In genomic region chr3:83496459-83496858, GRCh38 we compare ENCODE assay signal across 27 cellular contexts.
"Had no signal": no experiment of that assay in that cellular context is flagged by ENCODE, and none has a peak within 500 bp of the region (broad histone marks: within the 10 kb centered on the region; RNA-seq: fewer than 3 reads in every experiment).

No MANE protein-coding gene starts in this region.

- H3K27ac ChIP-seq: adrenal gland, body of pancreas, cardiac muscle cell, colonic mucosa had no signal

- H3K4me3 ChIP-seq: adrenal gland, body of pancreas, cardiac muscle cell, colonic mucosa had no signal

- H3K9me3 ChIP-seq: adrenal gland, body of pancreas, colonic mucosa had no signal

- H3K27me3 ChIP-seq: adrenal gland, body of pancreas, cardiac muscle cell, colonic mucosa had no signal

- H3K36me3 ChIP-seq: adrenal gland, cardiac muscle cell, colonic mucosa had no signal

- ATAC-seq: activated CD4-positive, alpha-beta T cell treated with anti-CD3 and anti-CD28 coated beads for 36 hours; activated CD8-positive, alpha-beta memory T cell treated with anti-CD3 and anti-CD28 coated beads, Interleukin-2, amount 10 ng/mL, durations not matched to agents 7 days and 5 days; activated CD8-positive, alpha-beta T cell treated with anti-CD3 and anti-CD28 coated beads, Interleukin-2, amount 10 ng/mL, durations not matched to agents 7 days and 5 days; activated naive CD8-positive, alpha-beta T cell treated with anti-CD3 and anti-CD28 coated beads, Interleukin-2, amount 50 U/mL, for 24 hours; body of pancreas; esophagus mucosa had no signal

- H3K4me1 ChIP-seq: adrenal gland, body of pancreas, colonic mucosa had no signal

- DNase-seq: activated CD4-positive, alpha-beta memory T cell treated with anti-CD3 and anti-CD28 coated beads for 36 hours; activated CD4-positive, alpha-beta T cell treated with anti-CD3 and anti-CD28 coated beads for 36 hours; activated CD4-positive, alpha-beta T cell treated with anti-CD3 and anti-CD28 coated beads, Interleukin-2, amount 10 ng/mL, durations not matched to agents 24 days and 14 days; activated CD4-positive, CD25-positive, alpha-beta regulatory T cell; activated CD4-positive, CD25-positive, alpha-beta regulatory T cell treated with anti-CD3 and anti-CD28 coated beads, Interleukin-2, amount 50 U/mL, for 72 hours; activated CD8-positive, alpha-beta memory T cell treated with anti-CD3 and anti-CD28 coated beads, Interleukin-2, amount 10 ng/mL, durations not matched to agents 7 days and 5 days; activated CD8-positive, alpha-beta memory T cell treated with anti-CD3 and anti-CD28 coated beads, Interleukin-2, amount 50 U/mL, for 4 hours; activated CD8-positive, alpha-beta T cell treated with anti-CD3 and anti-CD28 coated beads, Interleukin-2, amount 10 ng/mL, durations not matched to agents 7 days and 5 days; activated effector memory CD4-positive, alpha-beta T cell treated with anti-CD3 and anti-CD28 coated beads, Interleukin-2, amount 50 U/mL, for 16 hours; activated naive CD4-positive, alpha-beta T cell treated with anti-CD3 and anti-CD28 coated beads for 36 hours; activated naive CD8-positive, alpha-beta T cell treated with anti-CD3 and anti-CD28 coated beads for 36 hours; activated naive CD8-positive, alpha-beta T cell treated with anti-CD3 and anti-CD28 coated beads, Interleukin-2, amount 50 U/mL, for 24 hours; activated T-cell treated with anti-CD3 and anti-CD28 coated beads, Interleukin-2, amount 50 U/mL, for 1 hour; activated T-cell treated with anti-CD3 and anti-CD28 coated beads, Interleukin-2, amount 50 U/mL, for 48 hours; adrenal gland; amygdala; aorta; body of pancreas; central memory CD4-positive, alpha-beta T cell; cerebellar nuclear complex; colonic mucosa; effector CD8-positive, alpha-beta T cell; foreskin fibroblast; head of caudate nucleus; T-helper 2 cell had no signal
